ENCODE assay signal across 8 cellular contexts in the genomic region with DNA sequence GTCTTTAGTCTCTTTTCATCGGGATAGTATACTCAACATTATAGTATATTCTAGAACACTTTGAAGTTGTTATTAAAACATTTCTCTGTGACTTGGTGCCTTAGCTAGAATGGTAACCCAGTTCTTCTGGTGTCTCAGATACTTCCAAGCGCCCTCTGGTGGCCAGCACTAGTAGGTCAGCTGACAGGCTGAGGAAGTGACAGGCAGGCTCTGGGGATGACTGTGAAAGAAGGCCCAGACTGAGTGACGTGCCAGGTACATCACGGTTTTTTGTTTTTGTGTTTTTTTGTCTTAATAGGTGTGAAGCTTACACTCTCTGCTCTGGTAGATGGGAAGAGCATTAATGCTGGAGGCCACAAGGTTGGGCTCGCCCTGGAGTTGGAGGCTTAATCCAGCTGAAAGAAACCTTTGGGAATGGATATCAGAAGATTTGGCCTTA.
DNase-seq lines count a peak whose midpoint lies in the region; ATAC-seq and TF ChIP-seq lines count a peak whose summit lies in the region.

No MANE protein-coding gene starts in this region.

- TF ChIP-seq CTCF in cardiac fibroblast (IDR thresholded peaks at IDR 0.05; ENCODE audit: low read depth, low read length) = peak; percentile 92

- DNase-seq in activated gamma-delta T cell treated with Interleukin-2 at 50 U/mL for 16 hours (peak; percentile 94), activated gamma-delta T cell (lab: John Stamatoyannopoulos, UW) (no peak), NCI-H2196 treated with DMSO at 0.1 percent for 48 hours (lab: John Stamatoyannopoulos, UW; ENCODE audit: unreplicated experiment) (peak; percentile 70), cardiac fibroblast (ENCODE audit: low read depth in 2 of 2) (peak; percentile 90 to 91), kidney glomerular epithelial cell (lab: John Stamatoyannopoulos, UW) (peak; percentile 47)
- peak; percentile 79 to 95 (median 86) for DNase-seq in activated CD4-positive, CD25-positive, alpha-beta regulatory T cell (lab: John Stamatoyannopoulos, UW)
- peak; percentile 91 for DNase-seq in stimulated activated CD4-positive, alpha-beta T cell treated with anti-CD3 and anti-CD28 coated beads, Interleukin-2, amount 100 ng/mL, for 48 hours

- peak; percentile 42 for ATAC-seq in HG03060 (IDR thresholded peaks at IDR 0.05; ENCODE audit: low read depth, unreplicated experiment)

- no peak overlapping the region for H3K4me3 ChIP-seq in cardiac fibroblast (replicated peaks in 1 of 2; ENCODE audit: low read depth in 2 of 2, low read length in 2 of 2)
